10 cellular contexts compared by ENCODE assay signal in the genomic region with DNA sequence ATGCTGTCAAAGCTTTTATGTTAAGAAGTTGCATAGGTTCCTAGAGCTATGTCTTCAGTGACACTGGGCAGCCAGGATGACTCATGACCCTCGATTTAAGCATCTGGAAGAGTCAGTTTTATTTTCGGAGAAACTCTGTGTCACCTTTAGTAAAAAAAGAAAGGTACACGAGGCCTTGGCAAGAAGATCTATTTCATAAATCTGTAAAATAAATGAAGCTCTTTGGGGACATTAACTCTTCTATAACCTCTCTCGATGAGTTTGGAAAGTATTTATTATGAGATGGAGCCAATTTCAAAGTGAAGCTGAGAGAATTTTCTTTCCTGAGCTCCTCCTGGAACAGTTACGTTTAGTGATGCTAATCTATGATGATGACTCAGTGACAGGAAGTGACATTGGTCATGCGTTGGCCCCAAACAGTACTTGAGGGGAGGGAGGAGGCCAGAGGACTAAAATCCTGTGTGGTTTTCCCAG.
DNase-seq lines count a peak whose midpoint lies in the region; ATAC-seq and TF ChIP-seq lines count a peak whose summit lies in the region.
"Had no signal": no experiment of that assay in that cellular context is flagged by ENCODE, and none has a peak within 500 bp of the region (broad histone marks: within the 10 kb centered on the region; RNA-seq: fewer than 3 reads in every experiment).

No MANE protein-coding gene starts in this region.

- H3K27ac Mint-ChIP-seq in Calu3 (ENCODE audit: unreplicated experiment) = no peak overlapping the region

- H3K4me1 Mint-ChIP-seq in Calu3 (ENCODE audit: low read depth, unreplicated experiment) = peaks cover 11% of the 10 kb centered on the region

- CTCF ChIA-PET in Calu3 (lab: Charles Lee) = no interaction called here

- BruUV-seq in Calu3 (replicated peaks; lab: Mats Ljungman, UMichigan) = no TSS peak

- intact Hi-C loops in Calu3 (cut with micrococcal nuclease; ENCODE audit: unreplicated experiment) = no loop called here

- no peak for TF ChIP-seq CTCF in AG10803 (conservative IDR thresholded peaks at IDR 0.05; ENCODE audit: low read length)
- TF ChIP-seq CTCF in foreskin fibroblast (IDR thresholded peaks at IDR 0.05; ENCODE audit: low read depth, low read length) = no peak
- no peak for TF ChIP-seq CTCF in Calu3 (IDR thresholded peaks at IDR 0.05; ENCODE audit: unreplicated experiment)

- DNase-seq in AG10803 (ENCODE audit: low read depth) (peak; percentile 67), HS-27A (ENCODE audit: low read depth) (peak; percentile 78), SW480 (ENCODE audit: low spot score) (peak; percentile 53), foreskin fibroblast (peak; percentile 58 to 59), retina (no peak), Calu3 (no peak)
- no peak for DNase-seq in stimulated activated CD8-positive, alpha-beta memory T cell treated with anti-CD3 and anti-CD28 coated beads, Interleukin-4, amount 100 ng/mL, for 48 hours
- DNase-seq: activated CD4-positive, alpha-beta T cell treated with anti-CD3 and anti-CD28 coated beads for 4 hours had no signal

- H3K4me3 Mint-ChIP-seq in Calu3 (ENCODE audit: low read depth, unreplicated experiment) = no peak overlapping the region

- no peaks in the 10 kb centered on the region for H3K27me3 Mint-ChIP-seq in Calu3 (ENCODE audit: unreplicated experiment)

- H3K36me3 Mint-ChIP-seq in Calu3 (ENCODE audit: insufficient read depth, unreplicated experiment) = no peaks in the 10 kb centered on the region

- no peaks in the 10 kb centered on the region for H3K9me3 Mint-ChIP-seq in Calu3 (ENCODE audit: low read depth, unreplicated experiment)

- ATAC-seq in GM18909 (IDR thresholded peaks at IDR 0.05; ENCODE audit: poor library complexity, unreplicated experiment) = no peak
- ATAC-seq: gastroesophageal sphincter had no signal

- H3K4me3 ChIP-seq in AG10803 (ENCODE audit: low read length) (no peak overlapping the region), foreskin fibroblast (ENCODE audit: low read depth in 1 of 2, low read length in 2 of 2) (no peak overlapping the region)
- H3K4me3 ChIP-seq: gastroesophageal sphincter had no signal

Comparison
In these comparisons a context has a peak if more than half of its experiments do, and no peak if none do; other contexts are left out.
1. DNase-seq: peak in AG10803 (single experiment), HS-27A (single experiment), SW480 (single experiment) and foreskin fibroblast (2 of 2); none in retina (single experiment), stimulated activated CD8-positive, alpha-beta memory T cell treated with anti-CD3 and anti-CD28 coated beads, Interleukin-4, amount 100 ng/mL, for 48 hours (single experiment) and Calu3 (single experiment).